ENCODE assay signal across 8 cellular contexts in genomic region chr15:74540761-74541493, GRCh38. TPM values are rescaled to one million over a fixed set of nuclear protein-coding genes. Genes with fewer than 3 reads are reported as not detected.
DNase-seq lines count a peak whose midpoint lies in the region; ATAC-seq, FAIRE-seq and TF ChIP-seq lines count a peak whose summit lies in the region.

Gene ARID3B (plus strand): TSS chr15:74541220. CDS start chr15:74543937, 2,717 bp downstream.

- peak within 1 kb of the TSS; percentile 98 for H3K4me2 ChIP-seq in parathyroid adenoma (ENCODE audit: low read length)

- intact Hi-C loops in cardiac septum (cut with DNase I) = loop anchor here (2.0 to 5.0 kb wide), 2 partner anchors 74 to 79 kb away; partner anchors contain the start of genes CLK3 and UBL7

- H3K36me3 ChIP-seq in parathyroid adenoma (ENCODE audit: control insufficient read depth, insufficient read depth, low read length) (no peaks in the 10 kb centered on the region), tibial nerve (no peaks in the 10 kb centered on the region)

- peak; percentile 76 for DNase-seq in GM12891 (ENCODE audit: insufficient read length, low spot score)
- peak; percentile 83 for DNase-seq in NCI-H1436 treated with DMSO at 0.1 percent for 48 hours (lab: John Stamatoyannopoulos, UW)
- DNase-seq in SW480 (ENCODE audit: low spot score) = peak; percentile 98
- peak; percentile 88 for DNase-seq in activated naive CD8-positive, alpha-beta T cell treated with anti-CD3 and anti-CD28 coated beads, Interleukin-2, amount 50 U/mL, for 16 hours (ENCODE audit: low read depth, low spot score)
- DNase-seq in cardiac septum (ENCODE audit: low spot score) = peak; percentile 99
- peak; percentile 95 for DNase-seq in tibial nerve (ENCODE audit: low spot score in 2 of 2)

- FAIRE-seq in GM12891 (lab: Jason Lieb, UNC) = peak; percentile 93

- H3K27ac ChIP-seq in parathyroid adenoma = peak within 1 kb of the TSS; percentile 24
- peak within 1 kb of the TSS in 3 of 4 donors; percentile 73 to 82 (median 82) for H3K27ac ChIP-seq in tibial nerve

- H3K79me2 ChIP-seq in parathyroid adenoma = no peaks in the 10 kb centered on the region

- peak within 1 kb of the TSS; percentile 90 for H2AFZ ChIP-seq in parathyroid adenoma

- no peak within 1 kb of the TSS for H3K9ac ChIP-seq in parathyroid adenoma

- TF ChIP-seq CTCF in parathyroid adenoma (IDR thresholded peaks at IDR 0.05) (no peak), tibial nerve (IDR thresholded peaks at IDR 0.05) (no peak)

- peak; percentile 21 to 73 for TF ChIP-seq EP300 in tibial nerve (IDR thresholded peaks at IDR 0.05)

- H3K4me1 ChIP-seq in parathyroid adenoma (peaks cover 10% of the 10 kb centered on the region), tibial nerve (peaks cover 0 to 39% (median 16%) of the 10 kb centered on the region in 4 donors)

- H3K27me3 ChIP-seq in parathyroid adenoma (ENCODE audit: control insufficient read depth, insufficient read depth, low read length) (no peaks in the 10 kb centered on the region), tibial nerve (no peaks in the 10 kb centered on the region)

- peak; percentile 90 for TF ChIP-seq POLR2A in GM12891 (IDR thresholded peaks at IDR 0.05; ENCODE audit: low read depth, low read length)
- TF ChIP-seq POLR2A in tibial nerve (IDR thresholded peaks at IDR 0.05) = peak in 1 of 2 donors; percentile 26

- peak; percentile 80 for ATAC-seq in HG02840 (IDR thresholded peaks at IDR 0.05; ENCODE audit: low FRiP score, unreplicated experiment)

- H3K4me3 ChIP-seq in parathyroid adenoma (ENCODE audit: low read depth, low read length) = peak within 1 kb of the TSS; percentile 77
- H3K4me3 ChIP-seq in tibial nerve = peak within 1 kb of the TSS; percentile 60 to 98 (median 89)

- no peaks in the 10 kb centered on the region for H3K9me3 ChIP-seq in parathyroid adenoma (ENCODE audit: control insufficient read depth, low read length)
- H3K9me3 ChIP-seq in tibial nerve = no peaks in the 10 kb centered on the region

- 1% methylated on average over 33 to 51 of the region's 73 CpGs for WGBS in tibial nerve, 2 donors

TF ChIP-seq in GM12891, 5 proteins besides CTCF, POLR2A, EP300 and RAD21:
- TF ChIP-seq POU2F2 (IDR thresholded peaks at IDR 0.05; ENCODE audit: low read depth, low read length) (peak; percentile 56; the same call in 1 of the 2 replicates), POLR2AphosphoS5 (IDR thresholded peaks at IDR 0.05; ENCODE audit: low read depth, low read length) (peak; percentile 88; the same call in 1 of the 2 replicates), SPI1 (IDR thresholded peaks at IDR 0.05; ENCODE audit: low read depth, low read length) (peak; percentile 73), PAX5 (IDR thresholded peaks at IDR 0.05; ENCODE audit: insufficient read depth, low read length, severe bottlenecking) (no peak)

RNA-seq across cellular contexts. Expression of gene ARID3B, which starts in this region (rescaled TPM):
- polyA plus RNA-seq in GM12891 (2012; ENCODE audit: low read depth, missing spikeins) = 21.2 TPM
- total RNA-seq in cardiac septum (2.7 TPM), tibial nerve (1 to 10 TPM; 2.0 to 8.4 (median 5.3) TPM)

Comparison
In these comparisons a context has a peak if more than half of its experiments do, and no peak if none do; other contexts are left out.
1. Peak in every context shown above with its lines: DNase-seq, ATAC-seq, H3K4me3 ChIP-seq and H3K27ac ChIP-seq.